10 cellular contexts compared by ENCODE assay signal in genomic region chr7:42914009-42914725, GRCh38. TPM values are rescaled to one million over a fixed set of nuclear protein-coding genes. Genes with fewer than 3 reads are reported as not detected.
A peak's percentile ranks its signal among the peaks of the same experiment; 100 is the strongest.
DNase-seq lines count a peak whose midpoint lies in the region; ATAC-seq and TF ChIP-seq lines count a peak whose summit lies in the region.
"Had no signal": no experiment of that assay in that cellular context is flagged by ENCODE, and none has a peak within 500 bp of the region (broad histone marks: within the 10 kb centered on the region; RNA-seq: fewer than 3 reads in every experiment).

No MANE protein-coding gene starts in this region.

- CTCF ChIA-PET in activated CD8-positive, alpha-beta T cell treated with anti-CD3 and anti-CD28 coated beads for 36 hours (lab: Charles Lee), result interaction anchor here (1.3 to 3.2 kb wide), 4 partner anchors 10 to 18 kb away, joined by 3 to 8 read pairs (median 4); partner anchors contain the start of gene PSMA2

- H3K9me3 Mint-ChIP-seq in activated T-cell treated with anti-CD3 and anti-CD28 coated beads, Interleukin-2, amount 50 U/mL, for 4 hours, result no peaks in the 10 kb centered on the region
- no peaks in the 10 kb centered on the region for H3K9me3 Mint-ChIP-seq in activated CD8-positive, alpha-beta T cell treated with anti-CD3 and anti-CD28 coated beads for 36 hours

- POLR2A ChIA-PET in activated CD8-positive, alpha-beta T cell treated with anti-CD3 and anti-CD28 coated beads for 36 hours (lab: Charles Lee), result interaction anchor here (1.7 to 5.6 kb wide), 2 partner anchors 10 to 17 kb away, joined by 9 to 57 read pairs; partner anchors contain the start of genes MRPL32 and PSMA2

- H3K4me1 Mint-ChIP-seq in activated T-cell treated with anti-CD3 and anti-CD28 coated beads, Interleukin-2, amount 50 U/mL, for 4 hours (ENCODE audit: low read depth), result peaks cover 44% of the 10 kb centered on the region
- H3K4me1 Mint-ChIP-seq in activated CD8-positive, alpha-beta T cell treated with anti-CD3 and anti-CD28 coated beads for 36 hours (ENCODE audit: low read depth), result peaks cover 51% of the 10 kb centered on the region

- H3K27me3 ChIP-seq in thoracic aorta (replicated peaks; ENCODE audit: insufficient read depth), result no peaks in the 10 kb centered on the region

- H3K4me3 ChIP-seq in fibroblast of villous mesenchyme (ENCODE audit: low read depth, low read length) (no peak overlapping the region), thoracic aorta (no peak overlapping the region)

- H3K4me3 Mint-ChIP-seq in activated T-cell treated with anti-CD3 and anti-CD28 coated beads, Interleukin-2, amount 50 U/mL, for 4 hours, result peak overlapping the region; percentile 47
- peak overlapping the region; percentile 23 for H3K4me3 Mint-ChIP-seq in activated CD8-positive, alpha-beta T cell treated with anti-CD3 and anti-CD28 coated beads for 36 hours

- no peaks in the 10 kb centered on the region for H3K9me3 ChIP-seq in thoracic aorta

- H3K27me3 Mint-ChIP-seq in activated T-cell treated with anti-CD3 and anti-CD28 coated beads, Interleukin-2, amount 50 U/mL, for 4 hours (ENCODE audit: low read depth), result no peaks in the 10 kb centered on the region
- no peaks in the 10 kb centered on the region for H3K27me3 Mint-ChIP-seq in activated CD8-positive, alpha-beta T cell treated with anti-CD3 and anti-CD28 coated beads for 36 hours

- peaks cover 6% of the 10 kb centered on the region for H3K36me3 ChIP-seq in thoracic aorta

- ATAC-seq in activated T-cell treated with anti-CD3 and anti-CD28 coated beads, Interleukin-2, amount 50 U/mL, for 4 hours, result no peak
- ATAC-seq in activated CD8-positive, alpha-beta T cell treated with anti-CD3 and anti-CD28 coated beads for 36 hours, result no peak
- ATAC-seq in thoracic aorta (ENCODE audit: insufficient number of reproducible peaks, low FRiP score, low read depth) (peak; percentile 15), GM18502 (IDR thresholded peaks at IDR 0.05; ENCODE audit: poor library complexity, unreplicated experiment) (no peak)

- H3K27ac ChIP-seq in thoracic aorta, result peak overlapping the region; percentile 15 to 19

- peaks cover 22% of the 10 kb centered on the region for H3K36me3 Mint-ChIP-seq in activated T-cell treated with anti-CD3 and anti-CD28 coated beads, Interleukin-2, amount 50 U/mL, for 4 hours (ENCODE audit: insufficient read depth)
- peaks cover 56% of the 10 kb centered on the region for H3K36me3 Mint-ChIP-seq in activated CD8-positive, alpha-beta T cell treated with anti-CD3 and anti-CD28 coated beads for 36 hours (ENCODE audit: low read depth)

- DNase-seq in activated T-cell treated with anti-CD3 and anti-CD28 coated beads, Interleukin-2, amount 50 U/mL, for 4 hours, result no peak
- DNase-seq in activated T-cell treated with anti-CD3 and anti-CD28 coated beads, Interleukin-2, amount 50 U/mL, for 1 hour, result no peak
- peak; percentile 8 for DNase-seq in activated CD8-positive, alpha-beta T cell treated with anti-CD3 and anti-CD28 coated beads for 36 hours
- DNase-seq in fibroblast of villous mesenchyme (ENCODE audit: low read depth), result peak; percentile 86
- DNase-seq in thoracic aorta (ENCODE audit: low spot score), result no peak
- no peak for DNase-seq in NCI-H1417 (lab: John Stamatoyannopoulos, UW)
- DNase-seq in activated effector memory CD4-positive, alpha-beta T cell treated with Interleukin-2 at 50 U/mL for 16 hours, result no peak
- DNase-seq: activated effector memory CD4-positive, alpha-beta T cell treated with anti-CD3 and anti-CD28 coated beads, Interleukin-2, amount 50 U/mL, for 16 hours; NCI-H2081 treated with DMSO at 0.1 percent for 48 hours had no signal

- H3K4me1 ChIP-seq in thoracic aorta (ENCODE audit: control insufficient read depth in 1 of 2, low read depth in 2 of 2), result peaks cover 0 to 18% of the 10 kb centered on the region in 2 donors

- no peak for TF ChIP-seq CTCF in activated CD8-positive, alpha-beta T cell treated with anti-CD3 and anti-CD28 coated beads for 36 hours (IDR thresholded peaks at IDR 0.05)
- TF ChIP-seq CTCF in fibroblast of villous mesenchyme (IDR thresholded peaks at IDR 0.05; ENCODE audit: insufficient read depth, low read depth, low read length) (no peak), thoracic aorta (IDR thresholded peaks at IDR 0.05) (no peak)

- intact Hi-C loops in activated CD8-positive, alpha-beta T cell treated with anti-CD3 and anti-CD28 coated beads for 36 hours (cut with micrococcal nuclease), result loop anchor here (10.0 kb wide), 1 partner anchor 921 kb away; no protein-coding TSS in a partner anchor

- H3K27ac Mint-ChIP-seq in activated CD8-positive, alpha-beta T cell treated with anti-CD3 and anti-CD28 coated beads for 36 hours, result peak overlapping the region; percentile 90

RNA-seq across cellular contexts. Expression of gene C7orf25, which starts 2.3 kb away (rescaled TPM):
- total RNA-seq in activated T-cell treated with anti-CD3 and anti-CD28 coated beads, Interleukin-2, amount 50 U/mL, for 4 hours, result 1 to 10 TPM; 1.5 to 3.0 (median 1.9) TPM
- 1 to 10 TPM; 2.4 to 3.4 TPM for total RNA-seq in activated CD8-positive, alpha-beta T cell treated with anti-CD3 and anti-CD28 coated beads for 36 hours
- 4.5 and 5.2 TPM in 2 replicates for total RNA-seq in fibroblast of villous mesenchyme
- 10 to 100 TPM; 17.1 to 18.1 TPM for total RNA-seq in thoracic aorta

RNA-seq across cellular contexts. Expression of gene PSMA2, which starts 17.8 kb away (rescaled TPM):
- total RNA-seq in activated T-cell treated with anti-CD3 and anti-CD28 coated beads, Interleukin-2, amount 50 U/mL, for 4 hours, result 100 to 1,000 TPM; 224 to 252 (median 240) TPM
- total RNA-seq in activated CD8-positive, alpha-beta T cell treated with anti-CD3 and anti-CD28 coated beads for 36 hours, result 100 to 1,000 TPM; 193 to 197 TPM
- total RNA-seq in fibroblast of villous mesenchyme (55.1 and 67.8 TPM in 2 replicates), thoracic aorta (10 to 100 TPM; 30.2 to 53.6 TPM)

RNA-seq across cellular contexts. Expression of gene MRPL32, which starts 18.0 kb away (rescaled TPM):
- total RNA-seq in activated T-cell treated with anti-CD3 and anti-CD28 coated beads, Interleukin-2, amount 50 U/mL, for 4 hours, result 100 to 1,000 TPM in 2 of 3 donors, 10 to 100 TPM in 1; 91.2 to 119 (median 106) TPM
- 10 to 100 TPM; 66.9 to 68.5 TPM for total RNA-seq in activated CD8-positive, alpha-beta T cell treated with anti-CD3 and anti-CD28 coated beads for 36 hours
- total RNA-seq in fibroblast of villous mesenchyme (40.3 and 46.6 TPM in 2 replicates), thoracic aorta (10 to 100 TPM; 38.3 to 54.8 TPM)

Comparison
In these comparisons a context has a peak if more than half of its experiments do, and no peak if none do; other contexts are left out.
1. DNase-seq: peak in activated CD8-positive, alpha-beta T cell treated with anti-CD3 and anti-CD28 coated beads for 36 hours (single experiment) and fibroblast of villous mesenchyme (single experiment); none in activated T-cell treated with anti-CD3 and anti-CD28 coated beads, Interleukin-2, amount 50 U/mL, for 4 hours (single experiment), activated T-cell treated with anti-CD3 and anti-CD28 coated beads, Interleukin-2, amount 50 U/mL, for 1 hour (single experiment), thoracic aorta (single experiment), NCI-H1417 (0 of 3) and activated effector memory CD4-positive, alpha-beta T cell treated with Interleukin-2 at 50 U/mL for 16 hours (single experiment).